Comparison of ENCODE assay signal across 4 cellular contexts in the genomic region with DNA sequence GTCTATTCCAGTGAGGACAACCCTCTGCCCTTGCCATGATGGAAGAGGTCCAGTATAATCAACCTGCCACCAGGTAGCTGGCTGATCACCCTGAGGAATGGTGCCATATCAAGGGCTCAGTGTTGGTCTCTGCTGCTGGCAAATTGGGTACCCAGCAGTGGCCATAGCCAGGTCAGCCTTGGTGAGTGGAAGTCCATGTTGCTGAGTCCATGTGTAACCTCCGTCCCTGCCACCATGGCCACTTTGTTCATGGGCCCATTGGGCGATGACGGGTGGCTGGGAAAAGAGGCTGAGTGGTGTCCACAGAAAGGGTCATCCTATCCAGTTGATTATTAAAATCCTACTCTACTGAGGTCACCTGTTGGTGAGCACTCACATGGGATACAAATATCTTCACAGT. TPM values are rescaled to one million over a fixed set of nuclear protein-coding genes. Genes with fewer than 3 reads are reported as not detected.
"Had no signal": no experiment of that assay in that cellular context is flagged by ENCODE, and none has a peak within 500 bp of the region (broad histone marks: within the 10 kb centered on the region; RNA-seq: fewer than 3 reads in every experiment).

No MANE protein-coding gene starts in this region.

RNA-seq across cellular contexts. Expression of a gene that starts 24.9 kb away (rescaled TPM):
- total RNA-seq: HT-29, K562 had no signal
- polyA plus RNA-seq: IgD-negative memory B cell, K562 had no signal

RNA-seq across cellular contexts. Expression of a gene that starts 45.4 kb away (rescaled TPM):
- total RNA-seq: HT-29, IMR-90, K562 had no signal
- polyA plus RNA-seq: K562 had no signal
